1 cellular context compared by ENCODE assay signal in the genomic region with DNA sequence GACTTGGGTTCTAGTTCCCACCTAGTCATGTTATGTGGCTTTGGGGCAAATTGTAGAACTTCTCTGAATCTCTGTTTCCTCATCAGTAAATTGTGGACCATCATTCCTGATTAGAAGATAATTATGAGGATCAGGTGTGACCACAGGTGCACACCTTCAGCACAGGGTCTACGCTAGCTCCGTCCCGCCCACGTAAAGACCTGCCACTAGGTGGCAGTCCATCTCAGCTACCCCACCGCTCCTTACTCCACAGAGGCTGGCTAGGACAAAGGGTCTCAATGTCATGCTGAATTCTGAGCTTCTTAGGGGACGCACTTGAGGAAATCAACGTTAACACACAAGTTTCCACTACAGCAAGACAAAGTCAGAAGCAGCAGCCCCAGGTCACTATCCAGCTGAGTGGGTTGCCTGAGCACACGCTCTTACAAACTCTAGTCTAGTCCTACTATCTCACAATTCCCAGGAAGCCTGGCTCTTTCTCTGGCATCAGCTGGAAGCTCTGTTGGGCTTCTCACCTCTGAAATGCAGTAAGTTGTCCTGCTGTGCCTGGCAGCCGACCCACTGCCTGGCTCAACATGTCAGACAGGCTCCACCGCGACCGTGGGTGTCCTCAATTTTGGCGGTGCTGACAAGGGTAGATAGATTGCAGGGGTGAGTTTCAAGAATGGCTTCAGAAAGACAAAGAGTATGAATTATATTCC.
A peak's percentile ranks its signal among the peaks of the same experiment; 100 is the strongest.
TF ChIP-seq lines count a peak whose summit lies in the region.

No MANE protein-coding gene starts in this region.

TF ChIP-seq in HepG2, 621 proteins besides CTCF, POLR2A, EP300 and RAD21 (continued from another document and continues in another):
- TF ChIP-seq KDM3A (CRISPR knock-in tag; IDR thresholded peaks at IDR 0.05; ENCODE audit: low read depth) (peak; percentile 81; the same call in 1 of the 2 replicates), PHF5A (CRISPR knock-in tag; IDR thresholded peaks at IDR 0.05; ENCODE audit: low read depth, unreplicated experiment) (peak; percentile 83), SOX5 (CRISPR knock-in tag; IDR thresholded peaks at IDR 0.05; ENCODE audit: borderline replicate concordance) (peak; percentile 31; the same call in 1 of the 2 replicates), ZNF142 (CRISPR knock-in tag; IDR thresholded peaks at IDR 0.05) (no peak), KMT2B (CRISPR knock-in tag; IDR thresholded peaks at IDR 0.05) (peak; percentile 56; the same call in 1 of the 2 replicates), SMC3 (IDR thresholded peaks at IDR 0.05; ENCODE audit: low read length) (peak; percentile 71), PRDM15 (CRISPR knock-in tag; IDR thresholded peaks at IDR 0.05) (no peak), ZNF3 (CRISPR knock-in tag; IDR thresholded peaks at IDR 0.05) (no peak), TAF1 (CRISPR knock-in tag; IDR thresholded peaks at IDR 0.05) (no peak), CBX1 (IDR thresholded peaks at IDR 0.05; ENCODE audit: low read depth) (peak; percentile 47), U2AF1 (optimal IDR thresholded peaks at IDR 0.05; ENCODE audit: low read depth, low read length) (no peak), YY1 (IDR thresholded peaks at IDR 0.05; ENCODE audit: insufficient read depth, insufficient replicate concordance, low read depth, low read length) (peak; percentile 10), MYNN (CRISPR knock-in tag; IDR thresholded peaks at IDR 0.05; ENCODE audit: low read depth) (0 out of 2 replicates have a peak, but pooled peaks have one; percentile 46), NCOR1 (IDR thresholded peaks at IDR 0.05; ENCODE audit: borderline replicate concordance, low read length) (no peak), ZNF563 (CRISPR knock-in tag; IDR thresholded peaks at IDR 0.05) (no peak), ZSCAN31 (CRISPR knock-in tag; IDR thresholded peaks at IDR 0.05; ENCODE audit: low read depth) (peak; percentile 90), FOXK2 (IDR thresholded peaks at IDR 0.05) (no peak), ZNF546 (CRISPR knock-in tag; conservative IDR thresholded peaks at IDR 0.05) (0 out of 2 replicates have a peak, but pooled peaks have one; percentile 35), BCL6 (CRISPR knock-in tag; IDR thresholded peaks at IDR 0.05) (peak; percentile 50; the same call in 1 of the 2 replicates), ZNF788 (CRISPR knock-in tag; IDR thresholded peaks at IDR 0.05; ENCODE audit: borderline replicate concordance) (peak; percentile 92; the same call in 1 of the 2 replicates), ZNF510 (CRISPR knock-in tag; IDR thresholded peaks at IDR 0.05; ENCODE audit: low read depth) (peak; percentile 39; the same call in 1 of the 2 replicates), ZNF451 (CRISPR knock-in tag; IDR thresholded peaks at IDR 0.05) (no peak), KDM4B (CRISPR knock-in tag; IDR thresholded peaks at IDR 0.05) (no peak)
- TF ChIP-seq, protein P1, sequence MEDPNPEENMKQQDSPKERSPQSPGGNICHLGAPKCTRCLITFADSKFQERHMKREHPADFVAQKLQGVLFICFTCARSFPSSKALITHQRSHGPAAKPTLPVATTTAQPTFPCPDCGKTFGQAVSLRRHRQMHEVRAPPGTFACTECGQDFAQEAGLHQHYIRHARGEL (CRISPR knock-in tag; IDR thresholded peaks at IDR 0.05) = no peak
- TF ChIP-seq, protein P2, sequence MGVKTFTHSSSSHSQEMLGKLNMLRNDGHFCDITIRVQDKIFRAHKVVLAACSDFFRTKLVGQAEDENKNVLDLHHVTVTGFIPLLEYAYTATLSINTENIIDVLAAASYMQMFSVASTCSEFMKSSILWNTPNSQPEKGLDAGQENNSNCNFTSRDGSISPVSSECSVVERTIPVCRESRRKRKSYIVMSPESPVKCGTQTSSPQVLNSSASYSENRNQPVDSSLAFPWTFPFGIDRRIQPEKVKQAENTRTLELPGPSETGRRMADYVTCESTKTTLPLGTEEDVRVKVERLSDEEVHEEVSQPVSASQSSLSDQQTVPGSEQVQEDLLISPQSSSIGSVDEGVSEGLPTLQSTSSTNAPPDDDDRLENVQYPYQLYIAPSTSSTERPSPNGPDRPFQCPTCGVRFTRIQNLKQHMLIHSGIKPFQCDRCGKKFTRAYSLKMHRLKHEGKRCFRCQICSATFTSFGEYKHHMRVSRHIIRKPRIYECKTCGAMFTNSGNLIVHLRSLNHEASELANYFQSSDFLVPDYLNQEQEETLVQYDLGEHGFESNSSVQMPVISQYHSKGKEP (CRISPR knock-in tag; IDR thresholded peaks at IDR 0.05) = 0 out of 2 replicates have a peak, but pooled peaks have one; percentile 69
- TF ChIP-seq, protein P3, sequence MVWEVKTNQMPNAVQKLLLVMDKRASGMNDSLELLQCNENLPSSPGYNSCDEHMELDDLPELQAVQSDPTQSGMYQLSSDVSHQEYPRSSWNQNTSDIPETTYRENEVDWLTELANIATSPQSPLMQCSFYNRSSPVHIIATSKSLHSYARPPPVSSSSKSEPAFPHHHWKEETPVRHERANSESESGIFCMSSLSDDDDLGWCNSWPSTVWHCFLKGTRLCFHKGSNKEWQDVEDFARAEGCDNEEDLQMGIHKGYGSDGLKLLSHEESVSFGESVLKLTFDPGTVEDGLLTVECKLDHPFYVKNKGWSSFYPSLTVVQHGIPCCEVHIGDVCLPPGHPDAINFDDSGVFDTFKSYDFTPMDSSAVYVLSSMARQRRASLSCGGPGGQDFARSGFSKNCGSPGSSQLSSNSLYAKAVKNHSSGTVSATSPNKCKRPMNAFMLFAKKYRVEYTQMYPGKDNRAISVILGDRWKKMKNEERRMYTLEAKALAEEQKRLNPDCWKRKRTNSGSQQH (CRISPR knock-in tag; IDR thresholded peaks at IDR 0.05; ENCODE audit: low read depth) = 0 out of 2 replicates have a peak, but pooled peaks have one; percentile 18
- TF ChIP-seq, protein P4, sequence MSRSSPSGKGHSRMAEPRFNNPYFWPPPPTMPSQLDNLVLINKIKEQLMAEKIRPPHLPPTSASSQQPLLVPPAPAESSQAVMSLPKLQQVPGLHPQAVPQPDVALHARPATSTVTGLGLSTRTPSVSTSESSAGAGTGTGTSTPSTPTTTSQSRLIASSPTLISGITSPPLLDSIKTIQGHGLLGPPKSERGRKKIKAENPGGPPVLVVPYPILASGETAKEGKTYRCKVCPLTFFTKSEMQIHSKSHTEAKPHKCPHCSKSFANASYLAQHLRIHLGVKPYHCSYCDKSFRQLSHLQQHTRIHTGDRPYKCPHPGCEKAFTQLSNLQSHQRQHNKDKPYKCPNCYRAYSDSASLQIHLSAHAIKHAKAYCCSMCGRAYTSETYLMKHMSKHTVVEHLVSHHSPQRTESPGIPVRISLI (CRISPR knock-in tag; IDR thresholded peaks at IDR 0.05; ENCODE audit: borderline replicate concordance) = no peak
- TF ChIP-seq, protein P5, sequence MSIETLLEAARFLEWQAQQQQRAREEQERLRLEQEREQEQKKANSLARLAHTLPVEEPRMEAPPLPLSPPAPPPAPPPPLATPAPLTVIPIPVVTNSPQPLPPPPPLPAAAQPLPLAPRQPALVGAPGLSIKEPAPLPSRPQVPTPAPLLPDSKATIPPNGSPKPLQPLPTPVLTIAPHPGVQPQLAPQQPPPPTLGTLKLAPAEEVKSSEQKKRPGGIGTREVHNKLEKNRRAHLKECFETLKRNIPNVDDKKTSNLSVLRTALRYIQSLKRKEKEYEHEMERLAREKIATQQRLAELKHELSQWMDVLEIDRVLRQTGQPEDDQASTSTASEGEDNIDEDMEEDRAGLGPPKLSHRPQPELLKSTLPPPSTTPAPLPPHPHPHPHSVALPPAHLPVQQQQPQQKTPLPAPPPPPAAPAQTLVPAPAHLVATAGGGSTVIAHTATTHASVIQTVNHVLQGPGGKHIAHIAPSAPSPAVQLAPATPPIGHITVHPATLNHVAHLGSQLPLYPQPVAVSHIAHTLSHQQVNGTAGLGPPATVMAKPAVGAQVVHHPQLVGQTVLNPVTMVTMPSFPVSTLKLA (IDR thresholded peaks at IDR 0.05) = no peak
- TF ChIP-seq, protein P6, sequence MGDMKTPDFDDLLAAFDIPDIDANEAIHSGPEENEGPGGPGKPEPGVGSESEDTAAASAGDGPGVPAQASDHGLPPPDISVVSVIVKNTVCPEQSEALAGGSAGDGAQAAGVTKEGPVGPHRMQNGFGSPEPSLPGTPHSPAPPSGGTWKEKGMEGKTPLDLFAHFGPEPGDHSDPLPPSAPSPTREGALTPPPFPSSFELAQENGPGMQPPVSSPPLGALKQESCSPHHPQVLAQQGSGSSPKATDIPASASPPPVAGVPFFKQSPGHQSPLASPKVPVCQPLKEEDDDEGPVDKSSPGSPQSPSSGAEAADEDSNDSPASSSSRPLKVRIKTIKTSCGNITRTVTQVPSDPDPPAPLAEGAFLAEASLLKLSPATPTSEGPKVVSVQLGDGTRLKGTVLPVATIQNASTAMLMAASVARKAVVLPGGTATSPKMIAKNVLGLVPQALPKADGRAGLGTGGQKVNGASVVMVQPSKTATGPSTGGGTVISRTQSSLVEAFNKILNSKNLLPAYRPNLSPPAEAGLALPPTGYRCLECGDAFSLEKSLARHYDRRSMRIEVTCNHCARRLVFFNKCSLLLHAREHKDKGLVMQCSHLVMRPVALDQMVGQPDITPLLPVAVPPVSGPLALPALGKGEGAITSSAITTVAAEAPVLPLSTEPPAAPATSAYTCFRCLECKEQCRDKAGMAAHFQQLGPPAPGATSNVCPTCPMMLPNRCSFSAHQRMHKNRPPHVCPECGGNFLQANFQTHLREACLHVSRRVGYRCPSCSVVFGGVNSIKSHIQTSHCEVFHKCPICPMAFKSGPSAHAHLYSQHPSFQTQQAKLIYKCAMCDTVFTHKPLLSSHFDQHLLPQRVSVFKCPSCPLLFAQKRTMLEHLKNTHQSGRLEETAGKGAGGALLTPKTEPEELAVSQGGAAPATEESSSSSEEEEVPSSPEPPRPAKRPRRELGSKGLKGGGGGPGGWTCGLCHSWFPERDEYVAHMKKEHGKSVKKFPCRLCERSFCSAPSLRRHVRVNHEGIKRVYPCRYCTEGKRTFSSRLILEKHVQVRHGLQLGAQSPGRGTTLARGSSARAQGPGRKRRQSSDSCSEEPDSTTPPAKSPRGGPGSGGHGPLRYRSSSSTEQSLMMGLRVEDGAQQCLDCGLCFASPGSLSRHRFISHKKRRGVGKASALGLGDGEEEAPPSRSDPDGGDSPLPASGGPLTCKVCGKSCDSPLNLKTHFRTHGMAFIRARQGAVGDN (CRISPR knock-in tag; IDR thresholded peaks at IDR 0.05) = peak; percentile 49
